Comparison of ENCODE assay signal across 22 cellular contexts in the genomic region with DNA sequence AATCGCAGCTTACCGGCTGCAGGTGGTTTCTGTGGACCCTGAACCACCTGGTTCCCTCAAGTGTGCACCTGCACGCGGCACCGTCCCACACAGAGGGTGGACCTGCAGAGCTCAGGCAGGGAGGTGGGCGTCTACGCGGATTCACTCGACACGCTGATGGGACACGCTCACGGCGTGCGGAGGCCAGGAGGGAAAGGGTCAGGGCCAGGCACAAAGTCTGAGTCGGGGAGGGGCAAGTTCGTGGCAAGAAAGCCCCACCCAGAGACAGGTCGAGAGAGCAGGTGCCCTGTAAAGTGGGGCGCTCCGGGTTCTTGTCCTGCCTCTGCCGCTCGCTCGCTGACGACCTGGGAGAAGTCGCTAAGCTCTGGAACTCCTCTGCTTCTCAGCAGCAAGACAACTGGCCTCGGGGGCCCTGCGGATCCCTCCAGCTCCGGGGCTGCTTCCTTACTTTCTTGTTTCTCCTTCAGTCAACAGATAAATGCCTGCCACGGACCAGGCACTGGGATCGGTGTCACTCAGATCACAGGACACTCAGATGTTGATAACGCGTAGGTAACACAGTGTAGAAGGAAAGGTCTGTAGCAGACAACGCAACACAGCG.
"Had no signal": no experiment of that assay in that cellular context is flagged by ENCODE, and none has a peak within 500 bp of the region (broad histone marks: within the 10 kb centered on the region; RNA-seq: fewer than 3 reads in every experiment).

No MANE protein-coding gene starts in this region.

- H3K9me3 Mint-ChIP-seq: activated naive CD4-positive, alpha-beta T cell treated with anti-CD3 and anti-CD28 coated beads, Interleukin-2, amount 50 U/mL, for 72 hours; nephron progenitor cell; type B pancreatic cell had no signal

- H3K27ac Mint-ChIP-seq: activated naive CD4-positive, alpha-beta T cell treated with anti-CD3 and anti-CD28 coated beads, Interleukin-2, amount 50 U/mL, for 72 hours; memory B cell; nephron progenitor cell; type B pancreatic cell had no signal

- DNase-seq: activated CD4-positive, alpha-beta T cell treated with anti-CD3 and anti-CD28 coated beads for 1 hour; activated CD4-positive, alpha-beta T cell treated with anti-CD3 and anti-CD28 coated beads, Interleukin-2, amount 50 U/mL, for 1 hour; activated T-cell treated with anti-CD3 and anti-CD28 coated beads, Interleukin-2, amount 50 U/mL, for 1 hour; aorta; effector memory CD4-positive, alpha-beta T cell; left cardiac atrium; nephron progenitor cell; sigmoid colon; stimulated activated CD4-positive, alpha-beta T cell treated with anti-CD3 and anti-CD28 coated beads, Interleukin-2, amount 100 ng/mL, for 48 hours; stimulated activated naive CD4-positive, alpha-beta T cell; T-helper 1 cell; testis; WERI-Rb-1 had no signal

- ATAC-seq: activated naive CD4-positive, alpha-beta T cell treated with anti-CD3 and anti-CD28 coated beads, Interleukin-2, amount 50 U/mL, for 72 hours; left cardiac atrium had no signal

- H3K27ac ChIP-seq: esophagus muscularis mucosa, sigmoid colon, testis, WERI-Rb-1 had no signal

- H3K4me1 ChIP-seq: esophagus muscularis mucosa, sigmoid colon, testis had no signal

- H3K27me3 ChIP-seq: testis had no signal

- H3K36me3 Mint-ChIP-seq: activated naive CD4-positive, alpha-beta T cell treated with anti-CD3 and anti-CD28 coated beads, Interleukin-2, amount 50 U/mL, for 72 hours; brain; memory B cell; type B pancreatic cell had no signal

- H3K4me3 ChIP-seq: esophagus muscularis mucosa, sigmoid colon, testis had no signal

- H3K9me3 ChIP-seq: sigmoid colon, testis had no signal

- H3K4me3 Mint-ChIP-seq: memory B cell, nephron progenitor cell, type B pancreatic cell had no signal

- H3K36me3 ChIP-seq: esophagus muscularis mucosa, sigmoid colon, WERI-Rb-1 had no signal

- FAIRE-seq: endothelial cell of umbilical vein, frontal cortex, islet of Langerhans, TTC549 had no signal
